Comparison of ENCODE assay signal across 8 cellular contexts in the genomic region with DNA sequence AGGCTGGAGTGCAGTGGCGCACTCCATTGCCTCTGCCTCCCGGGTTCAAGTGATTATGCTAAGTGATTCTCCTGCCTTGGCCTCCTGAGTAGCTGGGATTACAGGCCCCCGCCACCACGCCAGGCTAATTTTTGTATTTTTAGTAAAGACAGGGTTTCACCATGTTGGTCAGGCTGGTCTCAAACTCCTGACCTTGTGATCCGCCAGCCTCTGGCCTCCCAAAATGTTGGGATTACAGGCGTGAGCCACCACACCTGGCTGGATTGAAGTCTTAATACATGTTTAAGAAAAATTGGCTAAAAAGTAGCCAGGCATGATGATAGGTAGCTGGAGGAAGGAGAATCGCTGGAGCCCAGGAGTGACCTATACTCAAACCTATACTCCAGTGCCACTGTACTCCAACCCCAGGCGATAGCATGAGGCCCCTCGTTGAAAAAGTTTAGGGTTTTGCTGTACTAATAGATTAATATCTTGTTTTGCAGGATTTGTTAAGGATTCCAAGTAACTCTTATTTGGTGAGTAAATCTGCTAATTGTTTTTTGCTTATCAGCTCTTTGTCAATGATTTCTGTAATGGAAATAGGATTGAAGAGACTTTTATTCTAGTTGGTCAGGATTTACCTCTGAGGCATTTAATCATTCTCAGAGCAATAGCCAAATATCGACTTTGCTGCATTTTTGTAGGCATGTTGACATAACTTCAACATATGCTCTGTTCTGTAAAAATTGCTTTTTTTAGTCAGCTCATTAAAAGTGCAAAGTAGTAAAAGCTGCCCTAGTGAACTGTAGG. TPM values are rescaled to one million over a fixed set of nuclear protein-coding genes. Genes with fewer than 3 reads are reported as not detected.
DNase-seq lines count a peak whose midpoint lies in the region; ATAC-seq and TF ChIP-seq lines count a peak whose summit lies in the region.

No MANE protein-coding gene starts in this region.

- H3K36me3 ChIP-seq in A673 (ENCODE audit: insufficient read depth, low read length, poor library complexity, severe bottlenecking) (peaks cover 67% of the 10 kb centered on the region), HUES48 (ENCODE audit: control insufficient read depth, insufficient read depth, low read length) (peaks cover 63% of the 10 kb centered on the region), adipocyte (ENCODE audit: control insufficient read depth, insufficient read depth, low read length, severe bottlenecking) (peaks cover 58% of the 10 kb centered on the region), mesodermal cell (ENCODE audit: control insufficient read depth, insufficient read depth, low read length) (peaks cover 62% of the 10 kb centered on the region), uterus (no peaks in the 10 kb centered on the region)

- H3K4me3 ChIP-seq in A673 (ENCODE audit: low read depth, low read length, poor library complexity, severe bottlenecking): peak overlapping the region; percentile 85
- H3K4me3 ChIP-seq in HUES48 (ENCODE audit: low read depth, low read length): peak overlapping the region; percentile 92
- peak overlapping the region; percentile 86 for H3K4me3 ChIP-seq in adipocyte (ENCODE audit: low read length)
- H3K4me3 ChIP-seq in mesodermal cell (ENCODE audit: extremely low read depth, insufficient read depth, low read length, poor library complexity, severe bottlenecking): peak overlapping the region; percentile 85
- H3K4me3 ChIP-seq in uterus: peak overlapping the region; percentile 50 to 65

- intact Hi-C loops in A673 (cut with micrococcal nuclease; ENCODE audit: unreplicated experiment): loop anchor here (5.0 kb wide), 1 partner anchor 71 kb away; no protein-coding TSS in a partner anchor
- intact Hi-C loops in uterus (cut with DNase I; ENCODE audit: low total_unique reads): no loop called here

- DNase-seq in A673 (ENCODE audit: low spot score) (peak; percentile 39), adipocyte (ENCODE audit: low read depth) (peak; percentile 8), uterus (no peak)

- CTCF ChIA-PET in A673 (lab: Charles Lee): interaction anchor here (1.3 kb wide), 1 partner anchor 260 kb away, joined by 3 read pairs; no protein-coding TSS in a partner anchor

- WGBS in mesodermal cell (ENCODE audit: insufficient coverage in 2 of 2), 2 experiments: 0 to 13% methylated on average over 3 to 7 of the region's 10 CpGs

- no peaks in the 10 kb centered on the region for H3K27me3 ChIP-seq in A673 (replicated peaks; ENCODE audit: insufficient read depth, low read depth, low read length, poor library complexity)
- no peaks in the 10 kb centered on the region for H3K27me3 ChIP-seq in HUES48 (ENCODE audit: control insufficient read depth, insufficient read depth, low read length)
- H3K27me3 ChIP-seq in adipocyte (replicated peaks; ENCODE audit: control insufficient read depth, insufficient read depth, low read length): no peaks in the 10 kb centered on the region
- H3K27me3 ChIP-seq in uterus: no peaks in the 10 kb centered on the region

- BruUV-seq in A673 (replicated peaks; lab: Mats Ljungman, UMichigan): no TSS peak

- no peak for ATAC-seq in GM21825 (IDR thresholded peaks at IDR 0.05; ENCODE audit: unreplicated experiment)
- no peak for ATAC-seq in GM19328 (IDR thresholded peaks at IDR 0.05; ENCODE audit: unreplicated experiment)
- no peak for ATAC-seq in GM19463 (IDR thresholded peaks at IDR 0.05; ENCODE audit: unreplicated experiment)

- no peak for TF ChIP-seq POLR2A in uterus (IDR thresholded peaks at IDR 0.05)

- H3K9me3 ChIP-seq in A673 (ENCODE audit: low read depth, low read length, poor library complexity, severe bottlenecking) (no peaks in the 10 kb centered on the region), HUES48 (ENCODE audit: control insufficient read depth, insufficient read depth, low read length) (no peaks in the 10 kb centered on the region), adipocyte (ENCODE audit: control insufficient read depth, low read length) (no peaks in the 10 kb centered on the region), mesodermal cell (ENCODE audit: control insufficient read depth, low read length) (no peaks in the 10 kb centered on the region), uterus (no peaks in the 10 kb centered on the region)

- TF ChIP-seq CTCF in A673 (conservative IDR thresholded peaks at IDR 0.05; ENCODE audit: low read depth, low read length): no peak
- no peak for TF ChIP-seq CTCF in uterus (IDR thresholded peaks at IDR 0.05)

- H3K27ac ChIP-seq in A673 (ENCODE audit: low read depth, low read length, poor library complexity, severe bottlenecking) (peak overlapping the region; percentile 94), HUES48 (ENCODE audit: low read depth, low read length) (peak overlapping the region; percentile 100), mesodermal cell (ENCODE audit: low read depth, low read length, severe bottlenecking) (peak overlapping the region; percentile 89), uterus (peak overlapping the region; percentile 68 to 75)

- H3K4me1 ChIP-seq in A673 (ENCODE audit: insufficient read depth, low read length, poor library complexity, severe bottlenecking) (peaks cover 13% of the 10 kb centered on the region), HUES48 (ENCODE audit: control insufficient read depth, insufficient read depth, low read length) (peaks cover 20% of the 10 kb centered on the region), adipocyte (ENCODE audit: control insufficient read depth, insufficient read depth, low read length) (peaks cover 33% of the 10 kb centered on the region), mesodermal cell (ENCODE audit: control insufficient read depth, insufficient read depth, low read length, poor library complexity, severe bottlenecking) (peaks cover 21% of the 10 kb centered on the region), uterus (peaks cover 0 to 10% of the 10 kb centered on the region in 2 donors)

- POLR2A ChIA-PET in A673 (lab: Charles Lee; ENCODE audit: low non-redundant PET): interaction anchor here (0.6 kb wide), 1 partner anchor 316 kb away, joined by 20 read pairs; no protein-coding TSS in a partner anchor

- H3K9ac ChIP-seq in HUES48 (ENCODE audit: low read depth, low read length) (peak overlapping the region; percentile 99), adipocyte (ENCODE audit: low read length) (peak overlapping the region; percentile 93)

RNA-seq across cellular contexts. Expression of a gene that starts 2.0 kb away (rescaled TPM):
- total RNA-seq in A673 (2021) (111 and 125 TPM in 2 replicates), uterus (10 to 100 TPM in 3 of 4 donors, 1 to 10 TPM in 1; 3.8 to 37.6 (median 13.8) TPM)
- polyA plus RNA-seq in mesodermal cell (2013, experiment 1 of 2): 42.7 TPM
- 44.9 TPM for polyA plus RNA-seq in mesodermal cell (2013, experiment 2 of 2)

RNA-seq across cellular contexts. Expression of a gene that starts 45.0 kb away (rescaled TPM):
- total RNA-seq in A673 (2021) (33.8 and 38.8 TPM in 2 replicates), uterus (10 to 100 TPM in 2 of 4 donors, 1 to 10 TPM in 2; 3.8 to 34.9 (median 20.3) TPM)
- 33.7 TPM for polyA plus RNA-seq in mesodermal cell (2013, experiment 1 of 2)
- polyA plus RNA-seq in mesodermal cell (2013, experiment 2 of 2): 37.4 TPM

Comparison
In these comparisons a context has a peak if more than half of its experiments do, and no peak if none do; other contexts are left out.
1. DNase-seq: peak in A673 (single experiment) and adipocyte (single experiment); none in uterus (0 of 2).
2. Peak in every context shown above with its lines, with median percentiles within 50 percentile points of each other: H3K27ac ChIP-seq and H3K4me3 ChIP-seq.